Comparison of ENCODE assay signal across 8 cellular contexts in genomic region chr14:74302634-74303569, GRCh38. TPM values are rescaled to one million over a fixed set of nuclear protein-coding genes. Genes with fewer than 3 reads are reported as not detected.
DNase-seq lines count a peak whose midpoint lies in the region; ATAC-seq and TF ChIP-seq lines count a peak whose summit lies in the region.

Gene ABCD4, minus strand, starts transcription at chr14:74302934. Its CDS starts 22 bp downstream, at chr14:74302912.

- H3K36me3 ChIP-seq in WERI-Rb-1 (peaks cover 21% of the 10 kb centered on the region), mammary epithelial cell (ENCODE audit: insufficient read depth, low read length) (no peaks in the 10 kb centered on the region)

- H3K9ac ChIP-seq in mammary epithelial cell (ENCODE audit: insufficient read depth, low read length) = peak within 1 kb of the TSS; percentile 79

- TF ChIP-seq CTCF in WERI-Rb-1 (IDR thresholded peaks at IDR 0.05; ENCODE audit: low read depth, low read length) = peak; percentile 48
- TF ChIP-seq CTCF in mammary epithelial cell (conservative IDR thresholded peaks at IDR 0.05 in 1 of 2, IDR thresholded peaks at IDR 0.05 in 1 of 2; ENCODE audit: extremely low read depth in 1 of 2, insufficient read depth in 1 of 2, low read depth in 1 of 2, low read length in 2 of 2) = peak; percentile 42 to 61

- DNase-seq in AG08395 (ENCODE audit: low spot score) (peak; percentile 93), NCI-H2196 (lab: John Stamatoyannopoulos, UW; ENCODE audit: unreplicated experiment) (peak; percentile 91), WERI-Rb-1 (peak; percentile 98), mammary epithelial cell (peak; percentile 87), iPS-NIHi7 (ENCODE audit: extremely low spot score) (peak; percentile 94), smooth muscle cell of the brain vasculature (ENCODE audit: low read depth, low spot score) (peak; percentile 76)

- H3K27me3 ChIP-seq in WERI-Rb-1 (ENCODE audit: insufficient read depth, low read depth, severe bottlenecking) (no peaks in the 10 kb centered on the region), mammary epithelial cell (ENCODE audit: insufficient read depth, low read length) (no peaks in the 10 kb centered on the region)

- ATAC-seq in GM18870 (IDR thresholded peaks at IDR 0.05; ENCODE audit: unreplicated experiment) = peak; percentile 95
- ATAC-seq in HG03135 (IDR thresholded peaks at IDR 0.05; ENCODE audit: unreplicated experiment) = peak; percentile 97

- dilution Hi-C loops in mammary epithelial cell (cut with HindIII; ENCODE audit: low sequenced_read_pairs) = no loop called here

- H4K20me1 ChIP-seq in mammary epithelial cell (ENCODE audit: insufficient read depth, low read length) = no peaks in the 10 kb centered on the region

- peak within 1 kb of the TSS; percentile 94 for H2AFZ ChIP-seq in mammary epithelial cell (ENCODE audit: low read depth, low read length)

- peak within 1 kb of the TSS; percentile 94 for H3K4me3 ChIP-seq in WERI-Rb-1 (ENCODE audit: low read depth, low read length)
- peak within 1 kb of the TSS; percentile 81 to 99 (median 85) for H3K4me3 ChIP-seq in mammary epithelial cell (replicated peaks in 1 of 3; ENCODE audit: insufficient read depth in 1 of 3, low read depth in 2 of 3, low read length in 3 of 3)

- 7% methylated on average over 57 of the region's 61 CpGs for WGBS in mammary epithelial cell (ENCODE audit: low coverage, missing lambda C conversion rate)

- H3K27ac ChIP-seq in WERI-Rb-1 (peak within 1 kb of the TSS; percentile 90), mammary epithelial cell (ENCODE audit: insufficient read depth, low read depth, low read length) (peak within 1 kb of the TSS; percentile 62)

- CTCF ChIA-PET in mammary epithelial cell (lab: Charles Lee; ENCODE audit: low non-redundant PET) = interaction anchor here (0.7 kb wide), 1 partner anchor 9 kb away, joined by 3 read pairs; no protein-coding TSS in a partner anchor

- intact Hi-C loops in mammary epithelial cell (cut with micrococcal nuclease) = loop anchor here (2.0 kb wide), 1 partner anchor 44 kb away; no protein-coding TSS in a partner anchor

- H3K4me2 ChIP-seq in mammary epithelial cell (ENCODE audit: insufficient read depth, low read depth, low read length) = peak within 1 kb of the TSS; percentile 82

- in situ Hi-C loops in mammary epithelial cell (cut with MboI; ENCODE audit: low sequenced_read_pairs in 2 of 2) = no loop called here

- peaks cover 6% of the 10 kb centered on the region for H3K4me1 ChIP-seq in mammary epithelial cell (ENCODE audit: insufficient read depth, low read length)

- H3K79me2 ChIP-seq in mammary epithelial cell (ENCODE audit: insufficient read depth, low read length) = peaks cover 30% of the 10 kb centered on the region

- no peaks in the 10 kb centered on the region for H3K9me3 ChIP-seq in WERI-Rb-1 (ENCODE audit: severe bottlenecking)
- H3K9me3 ChIP-seq in mammary epithelial cell (replicated peaks; ENCODE audit: insufficient read depth, low read length) = no peaks in the 10 kb centered on the region

- TSS peak; percentile 46 for BruUV-seq in mammary epithelial cell (replicated peaks; lab: Mats Ljungman, UMichigan)

RNA-seq across cellular contexts. Expression of gene ABCD4, which starts in this region (rescaled TPM):
- total RNA-seq in mammary epithelial cell = 10 to 100 TPM; 30.1 to 31.0 TPM
- polyA plus RNA-seq in mammary epithelial cell = 13.2 TPM
- 27.0 TPM for polyA minus RNA-seq in mammary epithelial cell

Comparison
In these comparisons a context has a peak if more than half of its experiments do, and no peak if none do; other contexts are left out.
1. Peak in every context shown above with its lines: DNase-seq, ATAC-seq, H3K4me3 ChIP-seq and H3K27ac ChIP-seq.